Comparison of ENCODE assay signal across 5 cellular contexts in genomic region chrX:135116064-135116463, GRCh38. TPM values are rescaled to one million over a fixed set of nuclear protein-coding genes. Genes with fewer than 3 reads are reported as not detected.
"Had no signal": no experiment of that assay in that cellular context is flagged by ENCODE, and none has a peak within 500 bp of the region (broad histone marks: within the 10 kb centered on the region; RNA-seq: fewer than 3 reads in every experiment).

No MANE protein-coding gene starts in this region.

RNA-seq across cellular contexts. Expression of gene ETDB, which starts 4.3 kb away (rescaled TPM):
- total RNA-seq: GM23338, H1, H9, HT-29 had no signal
- polyA plus RNA-seq: GM23338, H1, IgD-negative memory B cell had no signal

RNA-seq across cellular contexts. Expression of gene SMIM10L2B, which starts 17.6 kb away (rescaled TPM):
- total RNA-seq: HT-29 had no signal
- polyA plus RNA-seq: IgD-negative memory B cell had no signal

RNA-seq across cellular contexts. Expression of gene CT55, which starts 55.1 kb away (rescaled TPM):
- total RNA-seq: GM23338, H1, H9, HT-29 had no signal
- polyA plus RNA-seq: GM23338, IgD-negative memory B cell had no signal
